In the genomic region with DNA sequence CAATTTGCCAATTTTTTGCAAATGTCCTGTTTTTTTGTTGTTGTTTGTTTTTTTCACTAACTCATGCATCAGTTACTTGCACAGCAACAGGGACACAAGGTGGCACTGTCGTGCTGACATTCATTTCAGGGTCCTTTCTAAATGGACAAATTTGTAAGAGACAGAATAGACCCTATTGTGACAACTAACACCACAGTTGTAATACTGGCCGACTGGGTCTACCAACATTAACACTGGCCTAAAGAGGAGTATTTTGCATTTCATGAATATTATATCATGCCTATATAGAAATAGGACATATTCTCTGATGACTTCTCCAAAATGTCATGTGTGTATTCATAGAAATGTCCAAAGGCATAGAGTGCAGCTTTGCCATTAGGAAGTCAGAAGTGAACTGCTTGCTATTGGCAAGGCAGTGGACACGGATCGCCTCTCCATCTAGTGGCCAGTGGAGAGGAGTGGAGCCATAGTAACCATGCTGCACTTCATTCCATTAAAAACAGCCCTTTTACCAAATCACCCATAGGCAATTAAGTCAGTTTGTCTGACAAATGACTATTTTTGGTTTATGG, we compare ENCODE assay signal across 1 cellular context.
TF ChIP-seq lines count a peak whose summit lies in the region.

No MANE protein-coding gene starts in this region.

TF ChIP-seq in GM12878, 131 proteins besides CTCF, POLR2A, EP300 and RAD21:
- TF ChIP-seq ZNF384 (IDR thresholded peaks at IDR 0.05; ENCODE audit: borderline replicate concordance, low read depth, low read length) (0 out of 2 replicates have a peak, but pooled peaks have one; percentile 17), SMC3 (IDR thresholded peaks at IDR 0.05; ENCODE audit: borderline replicate concordance, low read length) (peak; percentile 93), RCOR1 (conservative IDR thresholded peaks at IDR 0.05; ENCODE audit: low read depth, low read length) (no peak), TCF12 (IDR thresholded peaks at IDR 0.05; ENCODE audit: low read depth, low read length) (no peak)
- TF ChIP-seq, protein P1, sequence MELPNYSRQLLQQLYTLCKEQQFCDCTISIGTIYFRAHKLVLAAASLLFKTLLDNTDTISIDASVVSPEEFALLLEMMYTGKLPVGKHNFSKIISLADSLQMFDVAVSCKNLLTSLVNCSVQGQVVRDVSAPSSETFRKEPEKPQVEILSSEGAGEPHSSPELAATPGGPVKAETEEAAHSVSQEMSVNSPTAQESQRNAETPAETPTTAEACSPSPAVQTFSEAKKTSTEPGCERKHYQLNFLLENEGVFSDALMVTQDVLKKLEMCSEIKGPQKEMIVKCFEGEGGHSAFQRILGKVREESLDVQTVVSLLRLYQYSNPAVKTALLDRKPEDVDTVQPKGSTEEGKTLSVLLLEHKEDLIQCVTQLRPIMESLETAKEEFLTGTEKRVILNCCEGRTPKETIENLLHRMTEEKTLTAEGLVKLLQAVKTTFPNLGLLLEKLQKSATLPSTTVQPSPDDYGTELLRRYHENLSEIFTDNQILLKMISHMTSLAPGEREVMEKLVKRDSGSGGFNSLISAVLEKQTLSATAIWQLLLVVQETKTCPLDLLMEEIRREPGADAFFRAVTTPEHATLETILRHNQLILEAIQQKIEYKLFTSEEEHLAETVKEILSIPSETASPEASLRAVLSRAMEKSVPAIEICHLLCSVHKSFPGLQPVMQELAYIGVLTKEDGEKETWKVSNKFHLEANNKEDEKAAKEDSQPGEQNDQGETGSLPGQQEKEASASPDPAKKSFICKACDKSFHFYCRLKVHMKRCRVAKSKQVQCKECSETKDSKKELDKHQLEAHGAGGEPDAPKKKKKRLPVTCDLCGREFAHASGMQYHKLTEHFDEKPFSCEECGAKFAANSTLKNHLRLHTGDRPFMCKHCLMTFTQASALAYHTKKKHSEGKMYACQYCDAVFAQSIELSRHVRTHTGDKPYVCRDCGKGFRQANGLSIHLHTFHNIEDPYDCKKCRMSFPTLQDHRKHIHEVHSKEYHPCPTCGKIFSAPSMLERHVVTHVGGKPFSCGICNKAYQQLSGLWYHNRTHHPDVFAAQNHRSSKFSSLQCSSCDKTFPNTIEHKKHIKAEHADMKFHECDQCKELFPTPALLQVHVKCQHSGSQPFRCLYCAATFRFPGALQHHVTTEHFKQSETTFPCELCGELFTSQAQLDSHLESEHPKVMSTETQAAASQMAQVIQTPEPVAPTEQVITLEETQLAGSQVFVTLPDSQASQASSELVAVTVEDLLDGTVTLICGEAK (IDR thresholded peaks at IDR 0.05; ENCODE audit: borderline replicate concordance), result no peak
- TF ChIP-seq, protein P2, sequence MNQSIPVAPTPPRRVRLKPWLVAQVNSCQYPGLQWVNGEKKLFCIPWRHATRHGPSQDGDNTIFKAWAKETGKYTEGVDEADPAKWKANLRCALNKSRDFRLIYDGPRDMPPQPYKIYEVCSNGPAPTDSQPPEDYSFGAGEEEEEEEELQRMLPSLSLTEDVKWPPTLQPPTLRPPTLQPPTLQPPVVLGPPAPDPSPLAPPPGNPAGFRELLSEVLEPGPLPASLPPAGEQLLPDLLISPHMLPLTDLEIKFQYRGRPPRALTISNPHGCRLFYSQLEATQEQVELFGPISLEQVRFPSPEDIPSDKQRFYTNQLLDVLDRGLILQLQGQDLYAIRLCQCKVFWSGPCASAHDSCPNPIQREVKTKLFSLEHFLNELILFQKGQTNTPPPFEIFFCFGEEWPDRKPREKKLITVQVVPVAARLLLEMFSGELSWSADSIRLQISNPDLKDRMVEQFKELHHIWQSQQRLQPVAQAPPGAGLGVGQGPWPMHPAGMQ (IDR thresholded peaks at IDR 0.05; ENCODE audit: borderline replicate concordance), result no peak
- TF ChIP-seq, protein P3, sequence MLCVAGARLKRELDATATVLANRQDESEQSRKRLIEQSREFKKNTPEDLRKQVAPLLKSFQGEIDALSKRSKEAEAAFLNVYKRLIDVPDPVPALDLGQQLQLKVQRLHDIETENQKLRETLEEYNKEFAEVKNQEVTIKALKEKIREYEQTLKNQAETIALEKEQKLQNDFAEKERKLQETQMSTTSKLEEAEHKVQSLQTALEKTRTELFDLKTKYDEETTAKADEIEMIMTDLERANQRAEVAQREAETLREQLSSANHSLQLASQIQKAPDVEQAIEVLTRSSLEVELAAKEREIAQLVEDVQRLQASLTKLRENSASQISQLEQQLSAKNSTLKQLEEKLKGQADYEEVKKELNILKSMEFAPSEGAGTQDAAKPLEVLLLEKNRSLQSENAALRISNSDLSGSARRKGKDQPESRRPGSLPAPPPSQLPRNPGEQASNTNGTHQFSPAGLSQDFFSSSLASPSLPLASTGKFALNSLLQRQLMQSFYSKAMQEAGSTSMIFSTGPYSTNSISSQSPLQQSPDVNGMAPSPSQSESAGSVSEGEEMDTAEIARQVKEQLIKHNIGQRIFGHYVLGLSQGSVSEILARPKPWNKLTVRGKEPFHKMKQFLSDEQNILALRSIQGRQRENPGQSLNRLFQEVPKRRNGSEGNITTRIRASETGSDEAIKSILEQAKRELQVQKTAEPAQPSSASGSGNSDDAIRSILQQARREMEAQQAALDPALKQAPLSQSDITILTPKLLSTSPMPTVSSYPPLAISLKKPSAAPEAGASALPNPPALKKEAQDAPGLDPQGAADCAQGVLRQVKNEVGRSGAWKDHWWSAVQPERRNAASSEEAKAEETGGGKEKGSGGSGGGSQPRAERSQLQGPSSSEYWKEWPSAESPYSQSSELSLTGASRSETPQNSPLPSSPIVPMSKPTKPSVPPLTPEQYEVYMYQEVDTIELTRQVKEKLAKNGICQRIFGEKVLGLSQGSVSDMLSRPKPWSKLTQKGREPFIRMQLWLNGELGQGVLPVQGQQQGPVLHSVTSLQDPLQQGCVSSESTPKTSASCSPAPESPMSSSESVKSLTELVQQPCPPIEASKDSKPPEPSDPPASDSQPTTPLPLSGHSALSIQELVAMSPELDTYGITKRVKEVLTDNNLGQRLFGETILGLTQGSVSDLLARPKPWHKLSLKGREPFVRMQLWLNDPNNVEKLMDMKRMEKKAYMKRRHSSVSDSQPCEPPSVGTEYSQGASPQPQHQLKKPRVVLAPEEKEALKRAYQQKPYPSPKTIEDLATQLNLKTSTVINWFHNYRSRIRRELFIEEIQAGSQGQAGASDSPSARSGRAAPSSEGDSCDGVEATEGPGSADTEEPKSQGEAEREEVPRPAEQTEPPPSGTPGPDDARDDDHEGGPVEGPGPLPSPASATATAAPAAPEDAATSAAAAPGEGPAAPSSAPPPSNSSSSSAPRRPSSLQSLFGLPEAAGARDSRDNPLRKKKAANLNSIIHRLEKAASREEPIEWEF (IDR thresholded peaks at IDR 0.05; ENCODE audit: insufficient replicate concordance, low read depth, low read length), result no peak
